Comparison of ENCODE assay signal across 17 cellular contexts in genomic region chr2:165720526-165720925, GRCh38.
DNase-seq lines count a peak whose midpoint lies in the region; FAIRE-seq and TF ChIP-seq lines count a peak whose summit lies in the region.
"Had no signal": no experiment of that assay in that cellular context is flagged by ENCODE, and none has a peak within 500 bp of the region (broad histone marks: within the 10 kb centered on the region; RNA-seq: fewer than 3 reads in every experiment).

No MANE protein-coding gene starts in this region.

- H3K4me3 ChIP-seq in retinal pigment epithelial cell (ENCODE audit: low read length), result no peak overlapping the region
- H3K4me3 ChIP-seq: gastrocnemius medialis had no signal

- DNase-seq in EL, result peak; percentile 28
- DNase-seq in RCC 7860 (ENCODE audit: low spot score), result no peak
- peak; percentile 86 for DNase-seq in fibroblast of gingiva (ENCODE audit: low read depth)
- DNase-seq in retinal pigment epithelial cell (ENCODE audit: low read depth), result peak; percentile 24
- no peak for DNase-seq in activated CD4-positive, alpha-beta T cell treated with anti-CD3 and anti-CD28 coated beads, Interleukin-2, amount 50 U/mL, for 48 hours
- no peak for DNase-seq in NCI-H1105 treated with DMSO at 0.1 percent for 48 hours (lab: John Stamatoyannopoulos, UW)
- no peak for DNase-seq in NCI-H510A treated with DMSO at 0.1 percent for 48 hours (lab: John Stamatoyannopoulos, UW)
- no peak for DNase-seq in NCI-H524 treated with DMSO at 0.1 percent for 48 hours (lab: John Stamatoyannopoulos, UW)
- DNase-seq: activated gamma-delta T cell; CD4-positive, alpha-beta memory T cell; gastrocnemius medialis; midbrain; NCI-H1694; nucleus accumbens; stimulated activated naive CD8-positive, alpha-beta T cell treated with anti-CD3 and anti-CD28 coated beads, Interleukin-15, Interleukin-2, amounts not matched to agents 100 U/mL and 50 U/mL, for 24 hours; SW 1271 had no signal

- no peak for TF ChIP-seq CTCF in retinal pigment epithelial cell (conservative IDR thresholded peaks at IDR 0.05; ENCODE audit: low read depth, low read length)

- FAIRE-seq in RCC 7860 (lab: Jason Lieb, UNC), result peak; percentile 7
- FAIRE-seq: islet of Langerhans had no signal

Comparison
In these comparisons a context has a peak if more than half of its experiments do, and no peak if none do; other contexts are left out.
1. DNase-seq: peak in EL (single experiment), fibroblast of gingiva (single experiment) and retinal pigment epithelial cell (single experiment); none in RCC 7860 (single experiment), activated CD4-positive, alpha-beta T cell treated with anti-CD3 and anti-CD28 coated beads, Interleukin-2, amount 50 U/mL, for 48 hours (0 of 2), NCI-H1105 treated with DMSO at 0.1 percent for 48 hours (single experiment), NCI-H510A treated with DMSO at 0.1 percent for 48 hours (single experiment) and NCI-H524 treated with DMSO at 0.1 percent for 48 hours (single experiment).